Comparison of ENCODE assay signal across 13 cellular contexts in genomic region chr3:182235504-182235903, GRCh38.
"Had no signal": no experiment of that assay in that cellular context is flagged by ENCODE, and none has a peak within 500 bp of the region (broad histone marks: within the 10 kb centered on the region; RNA-seq: fewer than 3 reads in every experiment).

No MANE protein-coding gene starts in this region.

- H3K27me3 ChIP-seq: cardiac muscle cell, thyroid gland had no signal

- DNase-seq: activated CD4-positive, alpha-beta T cell treated with anti-CD3 and anti-CD28 coated beads for 1 hour; activated CD4-positive, alpha-beta T cell treated with anti-CD3 and anti-CD28 coated beads, Interleukin-2, amount 50 U/mL, for 4 hours; activated gamma-delta T cell; immature natural killer cell; occipital lobe; right cardiac atrium; thyroid gland; WERI-Rb-1 had no signal

- H3K9me3 ChIP-seq: thyroid gland had no signal

- H3K4me3 ChIP-seq: cardiac muscle cell, SK-N-MC, skin epidermis, thyroid gland had no signal

- ATAC-seq: natural killer cell treated with Interleukin-12 subunit alpha and Interleukin-12 subunit beta and Interleukin-15 and Interleukin-18, amount 100 ng/mL, for 72 hours; right cardiac atrium had no signal

- H3K27ac ChIP-seq: cardiac muscle cell, SK-N-MC, skin epidermis, thyroid gland, WERI-Rb-1 had no signal

- H3K36me3 ChIP-seq: cardiac muscle cell, thyroid gland, WERI-Rb-1 had no signal

- FAIRE-seq: endometrium had no signal

- H3K4me1 ChIP-seq: thyroid gland had no signal
